1 cellular context compared by ENCODE assay signal in the genomic region with DNA sequence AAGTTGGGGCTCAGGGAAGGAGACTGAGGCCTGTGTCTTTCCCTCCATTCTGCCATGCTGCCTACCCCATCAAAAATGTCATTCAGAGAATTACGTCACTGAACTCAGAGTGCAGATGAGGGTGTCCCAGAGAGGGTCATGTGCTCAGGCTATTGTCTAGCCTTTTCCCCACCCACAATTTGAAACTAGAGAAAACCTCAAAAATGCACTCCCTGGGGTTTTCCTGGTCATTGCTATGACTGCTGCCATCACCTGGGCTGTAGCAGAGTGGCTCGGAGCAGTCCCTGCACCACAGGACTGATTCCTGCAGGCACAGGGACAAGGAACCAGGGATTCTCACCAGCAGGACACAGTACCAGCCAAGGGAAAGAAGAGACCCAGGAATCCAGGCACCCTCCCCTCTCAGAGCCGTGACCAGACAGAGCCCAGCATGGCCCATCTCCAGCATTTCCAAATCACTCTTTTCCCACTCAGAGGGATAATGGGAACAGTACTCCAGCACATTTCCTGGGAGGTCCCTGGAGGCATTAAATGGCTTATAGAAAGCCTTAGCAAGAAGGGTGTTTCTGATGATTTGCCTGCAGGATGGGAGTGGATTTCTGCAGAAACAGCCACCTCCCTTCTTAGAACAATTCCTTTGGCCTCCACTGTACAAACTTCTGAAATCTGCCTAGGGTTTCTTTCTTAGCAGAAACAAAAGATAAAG.
TF ChIP-seq lines count a peak whose summit lies in the region.

No MANE protein-coding gene starts in this region.

TF ChIP-seq in H1, 55 proteins besides CTCF, POLR2A, EP300 and RAD21:
- TF ChIP-seq FOSL1 (IDR thresholded peaks at IDR 0.05; ENCODE audit: insufficient read depth, low read depth, low read length) (no peak), SP1 (IDR thresholded peaks at IDR 0.05; ENCODE audit: low read depth, low read length) (no peak), CTBP2 (IDR thresholded peaks at IDR 0.05; ENCODE audit: borderline replicate concordance, insufficient read depth, insufficient read length, low read length) (no peak), KDM1A (IDR thresholded peaks at IDR 0.05; ENCODE audit: borderline replicate concordance, low read length) (no peak), BCL11A (IDR thresholded peaks at IDR 0.05; ENCODE audit: low read depth in 2 of 2, low read length in 2 of 2) (no peak), CBX5 (IDR thresholded peaks at IDR 0.05; ENCODE audit: low read depth, low read length) (no peak), JUND (IDR thresholded peaks at IDR 0.05; ENCODE audit: low read length) (no peak), TBP (IDR thresholded peaks at IDR 0.05; ENCODE audit: low read depth, low read length) (no peak), CHD2 (IDR thresholded peaks at IDR 0.05; ENCODE audit: low read length) (no peak), NANOG (IDR thresholded peaks at IDR 0.05; ENCODE audit: insufficient read depth, low read depth, low read length, poor library complexity, severe bottlenecking) (no peak), SIN3A (conservative IDR thresholded peaks at IDR 0.05 in 1 of 2, IDR thresholded peaks at IDR 0.05 in 1 of 2; ENCODE audit: low read depth in 1 of 2, low read length in 2 of 2) (no peak), CEBPB (IDR thresholded peaks at IDR 0.05; ENCODE audit: low read depth, low read length) (no peak), SAP30 (IDR thresholded peaks at IDR 0.05; ENCODE audit: insufficient read depth, insufficient replicate concordance, low read length) (no peak)
